8 cellular contexts compared by ENCODE assay signal in genomic region chr3:133805702-133806475, GRCh38.
A peak's percentile ranks its signal among the peaks of the same experiment; 100 is the strongest.
DNase-seq lines count a peak whose midpoint lies in the region; ATAC-seq and TF ChIP-seq lines count a peak whose summit lies in the region.

Gene SRPRB, plus strand, starts transcription at chr3:133805815. Its CDS starts 34 bp downstream, at chr3:133805849.

- H3K4me2 ChIP-seq in OCI-LY3 (ENCODE audit: low read length) = peak within 1 kb of the TSS; percentile 74

- DNase-seq in DMS 273 treated with DMSO at 0.1 percent for 48 hours (lab: John Stamatoyannopoulos, UW) (peak; percentile 94), HuH-7.5 (ENCODE audit: low spot score) (peak; percentile 93), epidermal melanocyte (ENCODE audit: insufficient read length, low spot score) (peak; percentile 96), middle frontal gyrus (ENCODE audit: extremely low spot score, low spot score) (peak; percentile 88)
- peak; percentile 97 for DNase-seq in activated CD8-positive, alpha-beta memory T cell treated with anti-CD3 and anti-CD28 coated beads, Interleukin-2, amount 50 U/mL, for 48 hours
- peak; percentile 88 to 92 for DNase-seq in stimulated activated CD8-positive, alpha-beta memory T cell treated with anti-CD3 and anti-CD28 coated beads, Interleukin-2, amount 100 ng/mL, for 1 hour (ENCODE audit: low read depth in 2 of 2)

- no peaks in the 10 kb centered on the region for H4K20me1 ChIP-seq in OCI-LY3 (ENCODE audit: insufficient read depth, low read length)

- H3K36me3 ChIP-seq in OCI-LY3 (replicated peaks; ENCODE audit: low read depth, low read length) = peaks cover 24% of the 10 kb centered on the region

- H3K79me2 ChIP-seq in OCI-LY3 (ENCODE audit: low read length) = peaks cover 25% of the 10 kb centered on the region

- H3K4me1 ChIP-seq in OCI-LY3 (ENCODE audit: low read length) = peaks cover 7% of the 10 kb centered on the region

- peak within 1 kb of the TSS; percentile 82 for H3K9ac ChIP-seq in OCI-LY3 (ENCODE audit: low read length)

- H3K4me3 ChIP-seq in OCI-LY3 (ENCODE audit: low read length) = peak within 1 kb of the TSS; percentile 90

- no peaks in the 10 kb centered on the region for H3K9me3 ChIP-seq in OCI-LY3 (ENCODE audit: insufficient read depth, low read length)

- H3K27ac ChIP-seq in OCI-LY3 (ENCODE audit: low read length) = peak within 1 kb of the TSS; percentile 43

- peak; percentile 98 for ATAC-seq in GM21528 (IDR thresholded peaks at IDR 0.05; ENCODE audit: low FRiP score, unreplicated experiment)

- TF ChIP-seq CTCF in OCI-LY3 (IDR thresholded peaks at IDR 0.05; ENCODE audit: low read depth, low read length) = no peak

- H2AFZ ChIP-seq in OCI-LY3 (ENCODE audit: low read depth, low read length) = peak within 1 kb of the TSS; percentile 99

- no peaks in the 10 kb centered on the region for H3K27me3 ChIP-seq in OCI-LY3 (ENCODE audit: low read depth, low read length)

Comparison
In these comparisons a context has a peak if more than half of its experiments do, and no peak if none do; other contexts are left out.
1. Peak in every context shown above with its lines: DNase-seq, ATAC-seq, H3K4me3 ChIP-seq and H3K27ac ChIP-seq.